In the genomic region with DNA sequence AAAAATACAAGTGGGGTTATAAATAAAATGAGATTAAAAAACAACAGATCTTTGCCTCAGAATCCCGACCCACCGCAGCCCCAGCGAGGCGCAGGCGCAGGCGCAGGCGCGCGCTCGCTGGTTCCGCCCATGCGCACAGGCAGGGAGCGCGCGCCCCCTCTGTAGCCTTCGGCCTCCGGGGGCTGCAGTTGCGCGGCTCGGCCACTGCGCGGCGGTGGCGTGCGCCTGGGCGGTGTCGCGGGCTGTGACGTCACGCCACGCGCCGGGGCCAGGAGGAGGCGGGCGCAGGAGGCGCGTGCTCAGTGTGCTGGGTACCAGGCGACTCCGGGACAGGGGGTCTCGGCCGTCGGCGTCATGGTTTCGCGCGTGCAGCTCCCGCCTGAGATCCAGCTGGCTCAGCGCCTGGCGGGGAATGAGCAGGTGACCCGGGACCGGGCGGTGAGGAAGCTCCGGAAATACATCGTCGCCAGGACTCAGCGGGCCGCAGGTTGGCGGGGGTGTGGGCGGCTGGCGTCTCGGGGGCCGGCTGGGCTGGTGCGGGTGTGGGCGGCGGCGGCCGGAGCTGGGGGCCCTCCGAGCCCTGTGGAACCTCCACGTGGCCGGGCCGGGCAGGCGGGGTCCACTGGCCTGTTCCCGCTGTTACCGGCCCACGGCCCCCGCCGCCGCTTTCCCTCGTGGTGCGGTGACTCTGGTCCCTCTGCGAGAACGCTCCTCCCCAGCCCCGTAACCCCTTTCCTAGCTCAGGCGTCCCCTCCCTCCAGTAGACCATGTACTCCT, we compare ENCODE assay signal across 8 cellular contexts. TPM values are rescaled to one million over a fixed set of nuclear protein-coding genes. Genes with fewer than 3 reads are reported as not detected.
A peak's percentile ranks its signal among the peaks of the same experiment; 100 is the strongest.
DNase-seq lines count a peak whose midpoint lies in the region; ATAC-seq and TF ChIP-seq lines count a peak whose summit lies in the region.

A gene with protein sequence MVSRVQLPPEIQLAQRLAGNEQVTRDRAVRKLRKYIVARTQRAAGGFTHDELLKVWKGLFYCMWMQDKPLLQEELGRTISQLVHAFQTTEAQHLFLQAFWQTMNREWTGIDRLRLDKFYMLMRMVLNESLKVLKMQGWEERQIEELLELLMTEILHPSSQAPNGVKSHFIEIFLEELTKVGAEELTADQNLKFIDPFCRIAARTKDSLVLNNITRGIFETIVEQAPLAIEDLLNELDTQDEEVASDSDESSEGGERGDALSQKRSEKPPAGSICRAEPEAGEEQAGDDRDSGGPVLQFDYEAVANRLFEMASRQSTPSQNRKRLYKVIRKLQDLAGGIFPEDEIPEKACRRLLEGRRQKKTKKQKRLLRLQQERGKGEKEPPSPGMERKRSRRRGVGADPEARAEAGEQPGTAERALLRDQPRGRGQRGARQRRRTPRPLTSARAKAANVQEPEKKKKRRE (plus strand): TSS at position 302 of the 777 bp plus-strand sequence. CDS start 53 bp downstream, at position 355.

- H3K27me3 Mint-ChIP-seq in endothelial cell (ENCODE audit: unreplicated experiment) = peaks cover 4% of the 10 kb centered on the region

- peak; percentile 87 for TF ChIP-seq CTCF in OCI-LY1 (IDR thresholded peaks at IDR 0.05; ENCODE audit: low read length)
- peak; percentile 100 for TF ChIP-seq CTCF in endothelial cell (IDR thresholded peaks at IDR 0.05; ENCODE audit: unreplicated experiment)

- peaks cover 10% of the 10 kb centered on the region for H3K36me3 Mint-ChIP-seq in endothelial cell (ENCODE audit: low read depth, unreplicated experiment)

- H3K4me1 Mint-ChIP-seq in endothelial cell (ENCODE audit: unreplicated experiment) = peaks cover 5% of the 10 kb centered on the region

- H3K36me3 ChIP-seq in OCI-LY1 (ENCODE audit: insufficient read depth, low read length) = peaks cover 40% of the 10 kb centered on the region

- peak within 1 kb of the TSS; percentile 95 for H3K4me3 ChIP-seq in OCI-LY1 (ENCODE audit: low read depth, low read length, poor library complexity, severe bottlenecking)

- H3K9me3 Mint-ChIP-seq in endothelial cell (ENCODE audit: unreplicated experiment) = no peaks in the 10 kb centered on the region

- H3K79me2 ChIP-seq in OCI-LY1 (ENCODE audit: insufficient read depth, low read length) = peaks cover 21% of the 10 kb centered on the region

- peak within 1 kb of the TSS; percentile 77 for H3K27ac ChIP-seq in OCI-LY1 (ENCODE audit: low read depth, low read length, poor library complexity, severe bottlenecking)

- ATAC-seq in GM21515 (IDR thresholded peaks at IDR 0.05; ENCODE audit: unreplicated experiment) = peak; percentile 82

- no peak within 1 kb of the TSS for H3K27ac Mint-ChIP-seq in endothelial cell (ENCODE audit: unreplicated experiment)

- H3K9ac ChIP-seq in OCI-LY1 (ENCODE audit: low read length) = peak within 1 kb of the TSS; percentile 97

- H3K4me1 ChIP-seq in OCI-LY1 (ENCODE audit: insufficient read depth, low read length, severe bottlenecking) = peaks cover 20% of the 10 kb centered on the region

- no peaks in the 10 kb centered on the region for H3K27me3 ChIP-seq in OCI-LY1 (ENCODE audit: insufficient read depth, low read length)

- H2AFZ ChIP-seq in OCI-LY1 (ENCODE audit: low read length) = no peak within 1 kb of the TSS

- peak within 1 kb of the TSS; percentile 75 for H3K4me2 ChIP-seq in OCI-LY1 (ENCODE audit: low read length)

- no peaks in the 10 kb centered on the region for H3K9me2 ChIP-seq in OCI-LY1 (ENCODE audit: low read depth, low read length)

- H3K9me3 ChIP-seq in OCI-LY1 (ENCODE audit: low read length) = no peaks in the 10 kb centered on the region

- no peaks in the 10 kb centered on the region for H4K20me1 ChIP-seq in OCI-LY1 (ENCODE audit: insufficient read depth, low read length)

- no peaks in the 10 kb centered on the region for H3F3A ChIP-seq in OCI-LY1 (ENCODE audit: insufficient read depth, low read length)

- peak within 1 kb of the TSS; percentile 94 for H3K4me3 Mint-ChIP-seq in endothelial cell (ENCODE audit: unreplicated experiment)

- DNase-seq in DMS 273 (lab: John Stamatoyannopoulos, UW; ENCODE audit: unreplicated experiment) (peak; percentile 97), HuH-7.5 (ENCODE audit: low spot score) (peak; percentile 89), endothelial cell (ENCODE audit: low spot score) (peak; percentile 99), middle frontal gyrus (ENCODE audit: extremely low spot score, low spot score) (peak; percentile 89)
- peak; percentile 94 for DNase-seq in activated CD8-positive, alpha-beta memory T cell treated with anti-CD3 and anti-CD28 coated beads, Interleukin-2, amount 50 U/mL, for 4 hours
- DNase-seq in stimulated activated CD8-positive, alpha-beta memory T cell treated with anti-CD3 and anti-CD28 coated beads, Interleukin-2, amount 100 ng/mL, for 1 hour (ENCODE audit: low read depth in 2 of 2) = peak; percentile 89 to 92

RNA-seq across cellular contexts. Expression of the gene that starts here (rescaled TPM):
- total RNA-seq in endothelial cell (ENCODE audit: unreplicated experiment) = 21.0 TPM

Comparison
In these comparisons a context has a peak if more than half of its experiments do, and no peak if none do; other contexts are left out.
1. Peak in every context shown above with its lines: DNase-seq, ATAC-seq, H3K4me3 ChIP-seq and H3K27ac ChIP-seq.